Comparison of ENCODE assay signal across 18 cellular contexts in genomic region chr21:29819675-29820337, GRCh38.
DNase-seq lines count a peak whose midpoint lies in the region; ATAC-seq, FAIRE-seq and TF ChIP-seq lines count a peak whose summit lies in the region.
"Had no signal": no experiment of that assay in that cellular context is flagged by ENCODE, and none has a peak within 500 bp of the region (broad histone marks: within the 10 kb centered on the region; RNA-seq: fewer than 3 reads in every experiment).

No MANE protein-coding gene starts in this region.

- peaks cover 2% of the 10 kb centered on the region for H3K9me3 Mint-ChIP-seq in neural progenitor cell
- H3K9me3 Mint-ChIP-seq: CD4-positive, alpha-beta T cell had no signal

- no peaks in the 10 kb centered on the region for H3K36me3 Mint-ChIP-seq in neural progenitor cell

- H3K9ac ChIP-seq in HepG2 (ENCODE audit: insufficient read depth, low read depth, low read length) (no peak overlapping the region), neural progenitor cell (no peak overlapping the region)

- no peaks in the 10 kb centered on the region for H3K27me3 Mint-ChIP-seq in neural progenitor cell (ENCODE audit: insufficient read depth, low read depth)

- H3K9me3 ChIP-seq in HepG2 (ENCODE audit: low read length) (peaks cover 5% of the 10 kb centered on the region), neural progenitor cell (ENCODE audit: low read depth) (no peaks in the 10 kb centered on the region)
- H3K9me3 ChIP-seq: A549, Caco-2 had no signal

- no peaks in the 10 kb centered on the region for H3F3A ChIP-seq in neural progenitor cell (ENCODE audit: low read depth)

- TF ChIP-seq POLR2A in HepG2 (IDR thresholded peaks at IDR 0.05; ENCODE audit: insufficient read depth in 1 of 2, low read depth in 2 of 2, low read length in 2 of 2) = no peak

- peaks cover 27% of the 10 kb centered on the region for H3K4me1 Mint-ChIP-seq in neural progenitor cell

- no peak for ATAC-seq in HepG2
- no peak for ATAC-seq in SK-N-SH treated with all-trans-retinoic acid at 6 μM for 48 hours
- ATAC-seq: A549 had no signal

- no peaks in the 10 kb centered on the region for H3K36me3 ChIP-seq in HepG2 (replicated peaks in 1 of 2; ENCODE audit: control insufficient read depth in 1 of 2, insufficient read depth in 2 of 2, low read length in 2 of 2)
- no peaks in the 10 kb centered on the region for H3K36me3 ChIP-seq in neural progenitor cell
- H3K36me3 ChIP-seq: HAP-1 had no signal

- H2AFZ ChIP-seq in HepG2 (ENCODE audit: low read length) = no peak overlapping the region
- no peak overlapping the region for H2AFZ ChIP-seq in neural progenitor cell (replicated peaks)

- H3K4me2 ChIP-seq in HepG2 (ENCODE audit: low read depth, low read length) (no peak overlapping the region), neural progenitor cell (no peak overlapping the region)
- H3K4me2 ChIP-seq: A549 had no signal

- H3K27me3 ChIP-seq in HepG2 (ENCODE audit: control insufficient read depth in 1 of 2, insufficient read depth in 2 of 2, low read length in 2 of 2) (no peaks in the 10 kb centered on the region), neural progenitor cell (no peaks in the 10 kb centered on the region), dorsolateral prefrontal cortex (peaks cover 0 to 6% (median 0%) of the 10 kb centered on the region in 45 donors)

- TF ChIP-seq CTCF in HepG2 (CRISPR knock-in tag; IDR thresholded peaks at IDR 0.05) (no peak), neural progenitor cell (IDR thresholded peaks at IDR 0.05) (no peak), dorsolateral prefrontal cortex (IDR thresholded peaks at IDR 0.05 in 54 of 56, conservative IDR thresholded peaks at IDR 0.05 in 2 of 56; ENCODE audit: low read depth in 1 of 56, partially characterized antibody in 56 of 56) (no peak)

- WGBS in HepG2 (ENCODE audit: low lambda C conversion rate) = 0% methylated on average over 5 of the region's 5 CpGs

- no peaks in the 10 kb centered on the region for H3K4me1 ChIP-seq in HepG2 (ENCODE audit: insufficient read depth, low read length)
- no peaks in the 10 kb centered on the region for H3K4me1 ChIP-seq in neural progenitor cell
- H3K4me1 ChIP-seq: A549, Caco-2, HAP-1 had no signal

- FAIRE-seq in HepG2 (lab: Jason Lieb, UNC) = no peak
- FAIRE-seq: A549, D721Med, G401.6, GM12891, H1 had no signal

- no peak overlapping the region for H3K4me3 ChIP-seq in HepG2 (replicated peaks in 1 of 3; ENCODE audit: insufficient read depth in 1 of 3, low read depth in 2 of 3, low read length in 3 of 3)
- H3K4me3 ChIP-seq in neural progenitor cell = no peak overlapping the region
- H3K4me3 ChIP-seq in dorsolateral prefrontal cortex = no peak overlapping the region
- H3K4me3 ChIP-seq: A549, HAP-1 had no signal

- BruUV-seq in HepG2 (replicated peaks; lab: Mats Ljungman, UMichigan) = no TSS peak

- CTCF ChIA-PET in HepG2 (lab: Yijun Ruan, JAX; ENCODE audit: low intra/inter-chr PET ratio, low total read pairs) = no interaction called here

- no peaks in the 10 kb centered on the region for H3K79me2 ChIP-seq in HepG2 (ENCODE audit: insufficient read depth, low read length)
- H3K79me2 ChIP-seq in neural progenitor cell (ENCODE audit: low read depth) = no peaks in the 10 kb centered on the region

- TF ChIP-seq RAD21 in HepG2 (CRISPR knock-in tag; IDR thresholded peaks at IDR 0.05) = no peak

- H3K27ac ChIP-seq in HepG2 (ENCODE audit: extremely low read length, insufficient read depth, low read length) (no peak overlapping the region), neural progenitor cell (no peak overlapping the region), dorsolateral prefrontal cortex (no peak overlapping the region)
- H3K27ac ChIP-seq: 22Rv1, A549, C4-2B had no signal

- no peak overlapping the region for H3K4me3 Mint-ChIP-seq in neural progenitor cell
- H3K4me3 Mint-ChIP-seq: CD4-positive, alpha-beta T cell had no signal

- intact Hi-C loops in HepG2 (cut with micrococcal nuclease; ENCODE audit: unreplicated experiment) (no loop called here), dorsolateral prefrontal cortex (cut with DNase I) (no loop called here)

- H4K20me1 ChIP-seq in HepG2 (ENCODE audit: insufficient read depth, low read length) = no peaks in the 10 kb centered on the region
- no peaks in the 10 kb centered on the region for H4K20me1 ChIP-seq in neural progenitor cell (ENCODE audit: low read depth)

- peak overlapping the region; percentile 31 for H3K27ac Mint-ChIP-seq in neural progenitor cell
- H3K27ac Mint-ChIP-seq: CD4-positive, alpha-beta T cell had no signal

- TF ChIP-seq EP300 in HepG2 (IDR thresholded peaks at IDR 0.05; ENCODE audit: low read depth in 2 of 2, low read length in 2 of 2) (no peak), HepG2 (CRISPR knock-in tag; IDR thresholded peaks at IDR 0.05; ENCODE audit: borderline replicate concordance) (no peak)

- POLR2A ChIA-PET in HepG2 (lab: Yijun Ruan, JAX) = no interaction called here

- in situ Hi-C loops in HepG2 (cut with HindIII; ENCODE audit: extremely low pct_ligation_motif_present, low pct_unique_long_range_greater_than_20kb) = no loop called here

- peak; percentile 15 for DNase-seq in NCI-H82 (lab: John Stamatoyannopoulos, UW)
- no peak for DNase-seq in NCI-H82 treated with DMSO at 0.1 percent for 48 hours (lab: John Stamatoyannopoulos, UW; ENCODE audit: unreplicated experiment)
- no peak for DNase-seq in HepG2 (ENCODE audit: low spot score)
- no peak for DNase-seq in neural progenitor cell (ENCODE audit: low spot score)
- DNase-seq in dorsolateral prefrontal cortex = no peak
- no peak for DNase-seq in iPS-NIHi7 (ENCODE audit: extremely low spot score)
- DNase-seq: AML-193; Caco-2; CD4-positive, alpha-beta T cell had no signal

TF ChIP-seq in HepG2, 621 proteins besides CTCF, POLR2A, EP300 and RAD21:
- TF ChIP-seq ZNF101 (CRISPR knock-in tag; IDR thresholded peaks at IDR 0.05; ENCODE audit: borderline replicate concordance, low read depth) = no peak
- 0 out of 2 replicates have a peak, but pooled peaks have one; percentile 8 for TF ChIP-seq NR2F6 (IDR thresholded peaks at IDR 0.05)
- no peak for TF ChIP-seq NR2F6 (CRISPR knock-in tag; IDR thresholded peaks at IDR 0.05)
- TF ChIP-seq E2F1 (CRISPR knock-in tag; IDR thresholded peaks at IDR 0.05) = no peak
- TF ChIP-seq CC2D1A (CRISPR knock-in tag; IDR thresholded peaks at IDR 0.05) = no peak
- TF ChIP-seq HBP1 (CRISPR knock-in tag; IDR thresholded peaks at IDR 0.05; ENCODE audit: low read depth) = no peak

TF ChIP-seq in SK-N-SH treated with all-trans-retinoic acid at 6 μM for 48 hours, 23 proteins besides CTCF, POLR2A, EP300 and RAD21:
- TF ChIP-seq ZNF70 (CRISPR knock-in tag; IDR thresholded peaks at IDR 0.05) = no peak
- no peak for TF ChIP-seq ZFP3 (CRISPR knock-in tag; IDR thresholded peaks at IDR 0.05)
- no peak for TF ChIP-seq ARNTL (CRISPR knock-in tag; IDR thresholded peaks at IDR 0.05; ENCODE audit: borderline replicate concordance, low read depth)
- no peak for TF ChIP-seq ESRRG (CRISPR knock-in tag; IDR thresholded peaks at IDR 0.05)
- TF ChIP-seq ZNF8 (CRISPR knock-in tag; IDR thresholded peaks at IDR 0.05) = no peak
- TF ChIP-seq ZFP30 (CRISPR knock-in tag; IDR thresholded peaks at IDR 0.05) = no peak
- TF ChIP-seq OSR1 (CRISPR knock-in tag; IDR thresholded peaks at IDR 0.05) = no peak
- TF ChIP-seq TSHZ2 (CRISPR knock-in tag; IDR thresholded peaks at IDR 0.05) = no peak
- no peak for TF ChIP-seq RARB (CRISPR knock-in tag; IDR thresholded peaks at IDR 0.05)
